ENCODE assay signal across 20 cellular contexts in the genomic region with DNA sequence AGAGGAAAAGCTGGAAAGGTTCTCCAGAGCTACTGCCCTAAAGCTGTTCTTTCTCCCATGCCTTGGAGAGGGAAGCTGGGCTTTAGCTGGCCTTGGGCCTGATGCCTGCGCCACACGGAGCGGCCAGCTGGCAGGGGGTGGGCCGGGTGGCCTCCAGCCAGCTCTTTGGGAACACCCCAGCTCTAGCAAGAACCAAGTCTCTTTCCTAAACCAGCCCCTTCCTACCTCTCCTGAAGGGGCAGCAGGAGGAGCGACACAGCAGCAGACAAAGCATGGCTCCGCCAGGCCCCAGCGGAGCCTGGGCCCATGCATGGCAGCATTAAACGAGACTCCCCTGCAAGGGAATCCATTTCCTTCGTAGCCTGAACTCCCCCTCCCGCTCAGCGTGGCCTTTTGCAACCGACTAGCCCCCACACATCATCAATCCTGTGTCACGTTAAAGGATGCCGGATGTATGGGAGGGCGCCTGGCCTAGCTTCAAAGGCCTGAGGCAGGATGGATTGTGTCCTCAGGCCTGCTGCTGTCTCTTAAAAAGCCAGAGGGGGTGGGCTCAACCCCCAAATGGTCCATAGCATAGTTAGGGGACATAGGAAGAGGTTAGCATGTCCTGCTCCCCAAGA. TPM values are rescaled to one million over a fixed set of nuclear protein-coding genes. Genes with fewer than 3 reads are reported as not detected.
DNase-seq lines count a peak whose midpoint lies in the region; ATAC-seq and TF ChIP-seq lines count a peak whose summit lies in the region.
"Had no signal": no experiment of that assay in that cellular context is flagged by ENCODE, and none has a peak within 500 bp of the region (broad histone marks: within the 10 kb centered on the region; RNA-seq: fewer than 3 reads in every experiment).

No MANE protein-coding gene starts in this region.

- intact Hi-C loops in esophagus muscularis mucosa (cut with DNase I) = no loop called here

- H3K27ac Mint-ChIP-seq in nephron = peak overlapping the region; percentile 97 to 99 (median 98)
- H3K27ac Mint-ChIP-seq: activated naive CD4-positive, alpha-beta T cell treated with anti-CD3 and anti-CD28 coated beads, Interleukin-2, amount 50 U/mL, for 24 hours had no signal

- TF ChIP-seq CTCF in esophagus muscularis mucosa (IDR thresholded peaks at IDR 0.05) (no peak), nephron (IDR thresholded peaks at IDR 0.05; ENCODE audit: unreplicated experiment in 3 of 3) (no peak), gastroesophageal sphincter (IDR thresholded peaks at IDR 0.05) (no peak), GM13976 (IDR thresholded peaks at IDR 0.05; ENCODE audit: borderline replicate concordance, control extremely low read depth, extremely low read depth, insufficient read depth, missing control alignments) (no peak)

- no peaks in the 10 kb centered on the region for H3K27me3 Mint-ChIP-seq in nephron (ENCODE audit: low read depth)
- H3K27me3 Mint-ChIP-seq: activated CD8-positive, alpha-beta T cell treated with anti-CD3 and anti-CD28 coated beads for 36 hours; activated naive CD4-positive, alpha-beta T cell treated with anti-CD3 and anti-CD28 coated beads, Interleukin-2, amount 50 U/mL, for 24 hours had no signal

- peak overlapping the region; percentile 31 to 45 (median 45) for H3K4me3 Mint-ChIP-seq in nephron
- H3K4me3 Mint-ChIP-seq: activated CD8-positive, alpha-beta T cell treated with anti-CD3 and anti-CD28 coated beads for 36 hours; activated naive CD4-positive, alpha-beta T cell treated with anti-CD3 and anti-CD28 coated beads, Interleukin-2, amount 50 U/mL, for 24 hours had no signal

- H3K9me3 Mint-ChIP-seq in nephron = no peaks in the 10 kb centered on the region
- H3K9me3 Mint-ChIP-seq: activated CD8-positive, alpha-beta T cell treated with anti-CD3 and anti-CD28 coated beads for 36 hours; activated naive CD4-positive, alpha-beta T cell treated with anti-CD3 and anti-CD28 coated beads, Interleukin-2, amount 50 U/mL, for 24 hours had no signal

- TF ChIP-seq EP300 in esophagus muscularis mucosa (IDR thresholded peaks at IDR 0.05) (no peak), gastroesophageal sphincter (IDR thresholded peaks at IDR 0.05) (no peak)

- H3K27ac ChIP-seq in esophagus muscularis mucosa (replicated peaks in 1 of 4) (peak overlapping the region in 3 of 4 donors; percentile 2 to 53 (median 24)), temporal lobe (ENCODE audit: low read depth, low read length) (peak overlapping the region; percentile 44), gastroesophageal sphincter (peak overlapping the region in 1 of 4 donors; percentile 47)
- H3K27ac ChIP-seq: heart right ventricle, SJCRH30 had no signal

- peak in 38 of 56 donors; percentile 8 to 72 (median 26) for DNase-seq in amygdala (lab: John Stamatoyannopoulos, UW)
- no peak for DNase-seq in esophagus muscularis mucosa (ENCODE audit: extremely low spot score)
- no peak for DNase-seq in GM13976 (ENCODE audit: low spot score)
- DNase-seq: activated CD8-positive, alpha-beta T cell treated with anti-CD3 and anti-CD28 coated beads for 36 hours; activated T-cell treated with anti-CD3 and anti-CD28 coated beads, Interleukin-2, amount 50 U/mL, for 48 hours; COR-L47; effector CD8-positive, alpha-beta T cell; heart right ventricle; NCI-H1092; NCI-H526 treated with DMSO at 0.1 percent for 48 hours; occipital lobe; SJCRH30; stimulated activated CD4-positive, alpha-beta T cell treated with anti-CD3 and anti-CD28 coated beads, Interleukin-2, amount 100 ng/mL, for 24 hours; T-helper 2 cell had no signal

- H3K4me3 ChIP-seq in esophagus muscularis mucosa (no peak overlapping the region), gastroesophageal sphincter (no peak overlapping the region)
- H3K4me3 ChIP-seq: heart right ventricle, SJCRH30 had no signal

- in situ Hi-C loops in GM13976 (cut with MboI; ENCODE audit: low sequenced_read_pairs, unreplicated experiment) = no loop called here

- 79% methylated on average over 12 of the region's 15 CpGs for WGBS in esophagus muscularis mucosa
- WGBS in gastroesophageal sphincter (ENCODE audit: low coverage in 1 of 2), 2 donors = 70% methylated on average over 2 of the region's 15 CpGs; no CpG with 5 or more reads in 1 of the 2 donors

- H3K9me3 ChIP-seq in esophagus muscularis mucosa (no peaks in the 10 kb centered on the region), gastroesophageal sphincter (no peaks in the 10 kb centered on the region)
- H3K9me3 ChIP-seq: heart right ventricle, SJCRH30 had no signal

- ATAC-seq in HG03097 (IDR thresholded peaks at IDR 0.05; ENCODE audit: low FRiP score, unreplicated experiment) = no peak
- no peak for ATAC-seq in gastroesophageal sphincter
- ATAC-seq in GM21717 (IDR thresholded peaks at IDR 0.05; ENCODE audit: unreplicated experiment) = no peak
- ATAC-seq: activated CD8-positive, alpha-beta T cell treated with anti-CD3 and anti-CD28 coated beads for 36 hours; heart right ventricle had no signal

- peaks cover 19 to 42% (median 36%) of the 10 kb centered on the region in 4 donors for H3K4me1 ChIP-seq in esophagus muscularis mucosa
- peaks cover 0 to 49% (median 14%) of the 10 kb centered on the region in 3 donors for H3K4me1 ChIP-seq in gastroesophageal sphincter
- H3K4me1 ChIP-seq: SJCRH30 had no signal

- H3K27me3 ChIP-seq in esophagus muscularis mucosa = no peaks in the 10 kb centered on the region
- H3K27me3 ChIP-seq in gastroesophageal sphincter = no peaks in the 10 kb centered on the region
- H3K27me3 ChIP-seq: heart right ventricle, SJCRH30 had no signal

- TF ChIP-seq POLR2A in esophagus muscularis mucosa (IDR thresholded peaks at IDR 0.05; ENCODE audit: low read depth) = no peak
- TF ChIP-seq POLR2A in gastroesophageal sphincter (IDR thresholded peaks at IDR 0.05) = no peak

- H3K4me1 Mint-ChIP-seq in nephron = peaks cover 58% of the 10 kb centered on the region
- H3K4me1 Mint-ChIP-seq: activated naive CD4-positive, alpha-beta T cell treated with anti-CD3 and anti-CD28 coated beads, Interleukin-2, amount 50 U/mL, for 24 hours had no signal

- H3K36me3 ChIP-seq in esophagus muscularis mucosa (peaks cover 51 to 88% (median 79%) of the 10 kb centered on the region in 4 donors), gastroesophageal sphincter (peaks cover 0 to 83% of the 10 kb centered on the region in 2 donors)

- H3K36me3 Mint-ChIP-seq in nephron (ENCODE audit: low read depth) = peaks cover 56% of the 10 kb centered on the region

RNA-seq across cellular contexts. Expression of a gene that starts 14.0 kb away (rescaled TPM):
- 10 to 100 TPM; 30.7 to 47.4 (median 37.1) TPM for total RNA-seq in esophagus muscularis mucosa
- 12.3 TPM for total RNA-seq in temporal lobe
- 10 to 100 TPM; 36.3 to 47.3 (median 38.6) TPM for total RNA-seq in gastroesophageal sphincter

RNA-seq across cellular contexts. Expression of a gene that starts 28.7 kb away (rescaled TPM):
- total RNA-seq in esophagus muscularis mucosa (under 1 TPM in 2 of 4 donors, not detected in 2; 0.17 to 0.34 TPM), temporal lobe (5.7 TPM), gastroesophageal sphincter (under 1 TPM in 1 of 4 donors, not detected in 3; 0.16 TPM)
- total RNA-seq: SJCRH30 had no signal

RNA-seq across cellular contexts. Expression of a gene that starts 37.9 kb away (rescaled TPM):
- 10 to 100 TPM; 17.9 to 26.7 (median 21.6) TPM for total RNA-seq in esophagus muscularis mucosa
- total RNA-seq in temporal lobe = 20.9 TPM
- 10 to 100 TPM; 15.6 to 36.6 (median 23.0) TPM for total RNA-seq in gastroesophageal sphincter

RNA-seq across cellular contexts. Expression of a gene that starts 44.5 kb away (rescaled TPM):
- total RNA-seq in esophagus muscularis mucosa (10 to 100 TPM; 28.2 to 31.0 (median 30.0) TPM), temporal lobe (23.6 TPM), gastroesophageal sphincter (10 to 100 TPM; 28.8 to 44.5 (median 31.4) TPM)

Comparison
In these comparisons a context has a peak if more than half of its experiments do, and no peak if none do; other contexts are left out.
1. DNase-seq: peak in amygdala (38 of 56); none in esophagus muscularis mucosa (single experiment) and GM13976 (single experiment).